8 cellular contexts compared by ENCODE assay signal in genomic region chr16:30032083-30032819, GRCh38. TPM values are rescaled to one million over a fixed set of nuclear protein-coding genes. Genes with fewer than 3 reads are reported as not detected.
A peak's percentile ranks its signal among the peaks of the same experiment; 100 is the strongest.
DNase-seq lines count a peak whose midpoint lies in the region; ATAC-seq, FAIRE-seq and TF ChIP-seq lines count a peak whose summit lies in the region.

No MANE protein-coding gene starts in this region.

- peak; percentile 84 for TF ChIP-seq CTCF in AG10803 (conservative IDR thresholded peaks at IDR 0.05; ENCODE audit: low read length)
- TF ChIP-seq CTCF in activated B cell treated with CpG ODN at 0.5 μM for 24 hours (IDR thresholded peaks at IDR 0.05): peak; percentile 26
- peak; percentile 97 for TF ChIP-seq CTCF in HepG2 (CRISPR knock-in tag; IDR thresholded peaks at IDR 0.05)

- in situ Hi-C loops in HepG2 (cut with HindIII; ENCODE audit: extremely low pct_ligation_motif_present, low pct_unique_long_range_greater_than_20kb): loop anchor here (10.0 kb wide), 1 partner anchor 337 kb away; no protein-coding TSS in a partner anchor

- no peak overlapping the region for H3K27ac Mint-ChIP-seq in activated B cell treated with CpG ODN at 0.5 μM for 24 hours
- no peak overlapping the region for H3K27ac Mint-ChIP-seq in central memory CD8-positive, alpha-beta T cell (ENCODE audit: low read depth)

- FAIRE-seq in HepG2 (lab: Jason Lieb, UNC): peak; percentile 93

- BruUV-seq in HepG2 (replicated peaks; lab: Mats Ljungman, UMichigan): no TSS peak

- no peak for TF ChIP-seq POLR2A in HepG2 (IDR thresholded peaks at IDR 0.05; ENCODE audit: insufficient read depth in 1 of 2, low read depth in 2 of 2, low read length in 2 of 2)

- no peaks in the 10 kb centered on the region for H3K36me3 Mint-ChIP-seq in activated B cell treated with CpG ODN at 0.5 μM for 24 hours (ENCODE audit: low read depth)
- peaks cover 2% of the 10 kb centered on the region for H3K36me3 Mint-ChIP-seq in central memory CD8-positive, alpha-beta T cell (ENCODE audit: insufficient read depth)

- no peaks in the 10 kb centered on the region; the same call in 1 of the 2 replicates for H4K20me1 ChIP-seq in HepG2 (ENCODE audit: insufficient read depth, low read length)

- intact Hi-C loops in activated B cell treated with CpG ODN at 0.5 μM for 24 hours (cut with micrococcal nuclease) (loop anchor here (1.0 kb wide), 1 partner anchor 225 kb away; no protein-coding TSS in a partner anchor), HepG2 (cut with micrococcal nuclease; ENCODE audit: unreplicated experiment) (loop anchor here (5.0 kb wide), 1 partner anchor 330 kb away; no protein-coding TSS in a partner anchor)

- ATAC-seq in activated B cell treated with CpG ODN at 0.5 μM for 24 hours (ENCODE audit: low read depth): peak; percentile 75
- peak; percentile 52 for ATAC-seq in central memory CD8-positive, alpha-beta T cell (replicated peaks; ENCODE audit: extremely low read depth, poor library complexity, severe bottlenecking)
- ATAC-seq in HepG2: peak; percentile 65
- ATAC-seq in GM19467 (IDR thresholded peaks at IDR 0.05; ENCODE audit: unreplicated experiment): no peak

- peaks cover 11 to 51% of the 10 kb centered on the region in 2 experiments for H3K27me3 ChIP-seq in HepG2 (ENCODE audit: control insufficient read depth in 1 of 2, insufficient read depth in 2 of 2, low read length in 2 of 2)

- no peak overlapping the region for H3K4me3 Mint-ChIP-seq in activated B cell treated with CpG ODN at 0.5 μM for 24 hours
- no peak overlapping the region for H3K4me3 Mint-ChIP-seq in central memory CD8-positive, alpha-beta T cell

- CTCF ChIA-PET in activated B cell treated with CpG ODN at 0.5 μM for 24 hours (lab: Charles Lee): interaction anchor here (0.8 to 2.2 kb wide), 8 partner anchors 21 to 341 kb away, joined by 3 to 9 read pairs (median 4); partner anchors contain the start of genes ALDOA and KIF22
- CTCF ChIA-PET in HepG2 (lab: Yijun Ruan, JAX; ENCODE audit: low intra/inter-chr PET ratio, low total read pairs): interaction anchor here (1.1 to 2.7 kb wide), 3 partner anchors 21 to 332 kb away, joined by 4 to 11 read pairs (median 5); a partner anchor contains a TSS

- DNase-seq in AG10803 (ENCODE audit: low read depth): peak; percentile 58
- DNase-seq in GOT3 (lab: John Stamatoyannopoulos, UW): peak; percentile 21
- DNase-seq in NCI-H345 treated with DMSO at 0.1 percent for 48 hours (lab: John Stamatoyannopoulos, UW; ENCODE audit: unreplicated experiment): peak; percentile 67
- DNase-seq in activated B cell treated with CpG ODN at 0.5 μM for 24 hours: no peak
- peak; percentile 45 to 53 for DNase-seq in central memory CD8-positive, alpha-beta T cell (ENCODE audit: low spot score in 2 of 2)
- DNase-seq in HepG2 (ENCODE audit: low spot score): peak; percentile 82
- peak; percentile 33 for DNase-seq in stimulated activated CD8-positive, alpha-beta memory T cell treated with anti-CD3 and anti-CD28 coated beads, Interleukin-7, amount 100 ng/mL, for 48 hours (ENCODE audit: extremely low read depth in 1 of 2, low read depth in 1 of 2)

- peaks cover 54% of the 10 kb centered on the region for H3K27me3 Mint-ChIP-seq in activated B cell treated with CpG ODN at 0.5 μM for 24 hours
- peaks cover 70% of the 10 kb centered on the region for H3K27me3 Mint-ChIP-seq in central memory CD8-positive, alpha-beta T cell

- H3K4me3 ChIP-seq in AG10803 (ENCODE audit: low read length): no peak overlapping the region
- H3K4me3 ChIP-seq in HepG2 (replicated peaks in 1 of 3; ENCODE audit: insufficient read depth in 1 of 3, low read depth in 2 of 3, low read length in 3 of 3): no peak overlapping the region

- H3K79me2 ChIP-seq in HepG2 (ENCODE audit: insufficient read depth, low read length): no peaks in the 10 kb centered on the region

- H3K4me1 ChIP-seq in HepG2 (ENCODE audit: insufficient read depth, low read length): peaks cover 23% of the 10 kb centered on the region

- H3K36me3 ChIP-seq in HepG2 (replicated peaks in 1 of 2; ENCODE audit: control insufficient read depth in 1 of 2, insufficient read depth in 2 of 2, low read length in 2 of 2): no peaks in the 10 kb centered on the region

- H3K4me1 Mint-ChIP-seq in activated B cell treated with CpG ODN at 0.5 μM for 24 hours: peaks cover 8% of the 10 kb centered on the region
- H3K4me1 Mint-ChIP-seq in central memory CD8-positive, alpha-beta T cell: peaks cover 17% of the 10 kb centered on the region

- TF ChIP-seq RAD21 in HepG2 (CRISPR knock-in tag; IDR thresholded peaks at IDR 0.05): peak; percentile 85

- H3K27ac ChIP-seq in HepG2 (ENCODE audit: extremely low read length, insufficient read depth, low read length): no peak overlapping the region

- POLR2A ChIA-PET in activated B cell treated with CpG ODN at 0.5 μM for 24 hours (lab: Charles Lee): interaction anchor here (0.6 to 1.5 kb wide), 5 partner anchors 10 to 618 kb away, joined by 3 to 8 read pairs (median 4); partner anchors contain the start of gene ALDOA
- POLR2A ChIA-PET in HepG2 (lab: Yijun Ruan, JAX): interaction anchor here (1.0 to 1.7 kb wide), 9 partner anchors 22 to 387 kb away, joined by 3 to 6 read pairs (median 3); partner anchors contain the start of genes ALDOA, DOC2A, INO80E and KCTD13

- H3K4me2 ChIP-seq in HepG2 (ENCODE audit: low read depth, low read length): peak overlapping the region; percentile 33

- H2AFZ ChIP-seq in HepG2 (ENCODE audit: low read length): no peak overlapping the region

- H3K9ac ChIP-seq in HepG2 (ENCODE audit: insufficient read depth, low read depth, low read length): no peak overlapping the region

- H3K9me3 Mint-ChIP-seq in activated B cell treated with CpG ODN at 0.5 μM for 24 hours: no peaks in the 10 kb centered on the region
- no peaks in the 10 kb centered on the region for H3K9me3 Mint-ChIP-seq in central memory CD8-positive, alpha-beta T cell

- TF ChIP-seq EP300 in HepG2 (IDR thresholded peaks at IDR 0.05; ENCODE audit: low read depth in 2 of 2, low read length in 2 of 2) (no peak; a peak in 2 of 4 replicates), HepG2 (CRISPR knock-in tag; IDR thresholded peaks at IDR 0.05; ENCODE audit: borderline replicate concordance) (no peak)

- no peaks in the 10 kb centered on the region for H3K9me3 ChIP-seq in HepG2 (ENCODE audit: low read length)

- WGBS in HepG2 (ENCODE audit: low lambda C conversion rate): 17% methylated on average over 12 of the region's 12 CpGs

RNA-seq across cellular contexts. Expression of gene TLCD3B, which starts 1.2 kb away (rescaled TPM):
- not detected in 2 replicates for total RNA-seq in activated B cell treated with CpG ODN at 0.5 μM for 24 hours
- not detected in 2 replicates for total RNA-seq in HepG2 (2016; rRNA removed; fragmentation: Illumina TruSeq; extraction: Trizol)
- total RNA-seq in HepG2 (2016; cell fraction: cytosol; rRNA removed; fragmentation: Illumina TruSeq; extraction: Trizol; ENCODE audit: low read depth): not detected in 2 replicates
- not detected in 2 replicates for total RNA-seq in HepG2 (2016; cell fraction: insoluble cytoplasmic fraction; rRNA removed; fragmentation: Illumina TruSeq; extraction: Trizol)
- not detected in 2 replicates for total RNA-seq in HepG2 (2016; cell fraction: membrane; rRNA removed; fragmentation: Illumina TruSeq; extraction: Trizol)
- not detected in 2 replicates for total RNA-seq in HepG2 (2016; cell fraction: nucleus; rRNA removed; fragmentation: Illumina TruSeq; extraction: Trizol)
- 0.24 TPM in 1 of 2 replicates, not detected in the other for polyA plus RNA-seq in HepG2 (2011; rRNA removed)
- polyA plus RNA-seq in HepG2 (2011; cell fraction: cytosol; rRNA removed): not detected in 2 replicates
- polyA plus RNA-seq in HepG2 (2011; cell fraction: nucleus; rRNA removed): 0.10 and 0.54 TPM in 2 replicates
- not detected in 2 replicates for polyA plus RNA-seq in HepG2 (2012)
- not detected in 2 replicates for polyA plus RNA-seq in HepG2 (2016; cell fraction: cytosol; fragmentation: Illumina TruSeq; extraction: Trizol; ENCODE audit: low read depth)
- not detected in 2 replicates for polyA plus RNA-seq in HepG2 (2016; cell fraction: insoluble cytoplasmic fraction; fragmentation: Illumina TruSeq; extraction: Trizol; ENCODE audit: low read depth)
- not detected in 2 replicates for polyA plus RNA-seq in HepG2 (2016; cell fraction: membrane; fragmentation: Illumina TruSeq; extraction: Trizol; ENCODE audit: low read depth)
- polyA plus RNA-seq in HepG2 (2016; cell fraction: nucleus; fragmentation: Illumina TruSeq; extraction: Trizol; ENCODE audit: insufficient read depth, low read depth): not detected in 2 replicates
- polyA minus RNA-seq in HepG2 (2011; rRNA and poly(A)+ RNA removed; ENCODE audit: low replicate concordance): 0.72 TPM in 1 of 2 replicates, not detected in the other
- not detected in 2 replicates for polyA minus RNA-seq in HepG2 (2011; cell fraction: cytosol; rRNA and poly(A)+ RNA removed)
- polyA minus RNA-seq in HepG2 (2011; cell fraction: nucleus; rRNA and poly(A)+ RNA removed): not detected in 2 replicates

RNA-seq across cellular contexts. Expression of gene C16orf92, which starts 9.3 kb away (rescaled TPM):
- total RNA-seq in activated B cell treated with CpG ODN at 0.5 μM for 24 hours: not detected in 2 replicates
- not detected in 2 replicates for total RNA-seq in HepG2 (2016; rRNA removed; fragmentation: Illumina TruSeq; extraction: Trizol)
- not detected in 2 replicates for total RNA-seq in HepG2 (2016; cell fraction: cytosol; rRNA removed; fragmentation: Illumina TruSeq; extraction: Trizol; ENCODE audit: low read depth)
- not detected in 2 replicates for total RNA-seq in HepG2 (2016; cell fraction: insoluble cytoplasmic fraction; rRNA removed; fragmentation: Illumina TruSeq; extraction: Trizol)
- total RNA-seq in HepG2 (2016; cell fraction: membrane; rRNA removed; fragmentation: Illumina TruSeq; extraction: Trizol): not detected in 2 replicates
- not detected in 2 replicates for total RNA-seq in HepG2 (2016; cell fraction: nucleus; rRNA removed; fragmentation: Illumina TruSeq; extraction: Trizol)
- polyA plus RNA-seq in HepG2 (2011; rRNA removed): not detected in 2 replicates
- polyA plus RNA-seq in HepG2 (2011; cell fraction: cytosol; rRNA removed): not detected in 2 replicates
- not detected in 2 replicates for polyA plus RNA-seq in HepG2 (2011; cell fraction: nucleus; rRNA removed)
- not detected in 2 replicates for polyA plus RNA-seq in HepG2 (2012)
- not detected in 2 replicates for polyA plus RNA-seq in HepG2 (2016; cell fraction: cytosol; fragmentation: Illumina TruSeq; extraction: Trizol; ENCODE audit: low read depth)
- polyA plus RNA-seq in HepG2 (2016; cell fraction: insoluble cytoplasmic fraction; fragmentation: Illumina TruSeq; extraction: Trizol; ENCODE audit: low read depth): not detected in 2 replicates
- polyA plus RNA-seq in HepG2 (2016; cell fraction: membrane; fragmentation: Illumina TruSeq; extraction: Trizol; ENCODE audit: low read depth): not detected in 2 replicates
- not detected in 2 replicates for polyA plus RNA-seq in HepG2 (2016; cell fraction: nucleus; fragmentation: Illumina TruSeq; extraction: Trizol; ENCODE audit: insufficient read depth, low read depth)
- polyA minus RNA-seq in HepG2 (2011; rRNA and poly(A)+ RNA removed; ENCODE audit: low replicate concordance): not detected in 2 replicates
- polyA minus RNA-seq in HepG2 (2011; cell fraction: cytosol; rRNA and poly(A)+ RNA removed): not detected in 2 replicates
- not detected in 2 replicates for polyA minus RNA-seq in HepG2 (2011; cell fraction: nucleus; rRNA and poly(A)+ RNA removed)

RNA-seq across cellular contexts. Expression of gene DOC2A, which starts 21.4 kb away (rescaled TPM):
- total RNA-seq in activated B cell treated with CpG ODN at 0.5 μM for 24 hours (not detected in 2 replicates), HepG2 (2016; rRNA removed; fragmentation: Illumina TruSeq; extraction: Trizol) (0.15 and 0.21 TPM in 2 replicates)
- total RNA-seq in HepG2 (2016; cell fraction: cytosol; rRNA removed; fragmentation: Illumina TruSeq; extraction: Trizol; ENCODE audit: low read depth): not detected in 2 replicates
- 0.24 TPM in 1 of 2 replicates, not detected in the other for total RNA-seq in HepG2 (2016; cell fraction: insoluble cytoplasmic fraction; rRNA removed; fragmentation: Illumina TruSeq; extraction: Trizol)
- not detected in 2 replicates for total RNA-seq in HepG2 (2016; cell fraction: membrane; rRNA removed; fragmentation: Illumina TruSeq; extraction: Trizol)
- total RNA-seq in HepG2 (2016; cell fraction: nucleus; rRNA removed; fragmentation: Illumina TruSeq; extraction: Trizol): 0.22 TPM in 1 of 2 replicates, not detected in the other
- polyA plus RNA-seq in HepG2 (2011; rRNA removed): 0.55 and 1.4 TPM in 2 replicates
- polyA plus RNA-seq in HepG2 (2011; cell fraction: cytosol; rRNA removed): 0.36 and 0.52 TPM in 2 replicates
- 4.4 and 6.3 TPM in 2 replicates for polyA plus RNA-seq in HepG2 (2011; cell fraction: nucleus; rRNA removed)
- polyA plus RNA-seq in HepG2 (2012): 0.52 and 0.72 TPM in 2 replicates
- not detected in 2 replicates for polyA plus RNA-seq in HepG2 (2016; cell fraction: cytosol; fragmentation: Illumina TruSeq; extraction: Trizol; ENCODE audit: low read depth)
- not detected in 2 replicates for polyA plus RNA-seq in HepG2 (2016; cell fraction: insoluble cytoplasmic fraction; fragmentation: Illumina TruSeq; extraction: Trizol; ENCODE audit: low read depth)
- polyA plus RNA-seq in HepG2 (2016; cell fraction: membrane; fragmentation: Illumina TruSeq; extraction: Trizol; ENCODE audit: low read depth): not detected in 2 replicates
- polyA plus RNA-seq in HepG2 (2016; cell fraction: nucleus; fragmentation: Illumina TruSeq; extraction: Trizol; ENCODE audit: insufficient read depth, low read depth): 0.66 and 1.1 TPM in 2 replicates
- polyA minus RNA-seq in HepG2 (2011; rRNA and poly(A)+ RNA removed; ENCODE audit: low replicate concordance): 0.12 and 0.37 TPM in 2 replicates
- not detected in 2 replicates for polyA minus RNA-seq in HepG2 (2011; cell fraction: cytosol; rRNA and poly(A)+ RNA removed)
- not detected in 2 replicates for polyA minus RNA-seq in HepG2 (2011; cell fraction: nucleus; rRNA and poly(A)+ RNA removed)

RNA-seq across cellular contexts. Expression of gene ALDOA, which starts 33.3 kb away (rescaled TPM):
- total RNA-seq in activated B cell treated with CpG ODN at 0.5 μM for 24 hours (611 and 613 TPM in 2 replicates), HepG2 (2016; rRNA removed; fragmentation: Illumina TruSeq; extraction: Trizol) (925 and 999 TPM in 2 replicates)
- total RNA-seq in HepG2 (2016; cell fraction: cytosol; rRNA removed; fragmentation: Illumina TruSeq; extraction: Trizol; ENCODE audit: low read depth): 363 and 383 TPM in 2 replicates
- 919 and 949 TPM in 2 replicates for total RNA-seq in HepG2 (2016; cell fraction: insoluble cytoplasmic fraction; rRNA removed; fragmentation: Illumina TruSeq; extraction: Trizol)
- total RNA-seq in HepG2 (2016; cell fraction: membrane; rRNA removed; fragmentation: Illumina TruSeq; extraction: Trizol): 400 and 482 TPM in 2 replicates
- total RNA-seq in HepG2 (2016; cell fraction: nucleus; rRNA removed; fragmentation: Illumina TruSeq; extraction: Trizol): 406 and 421 TPM in 2 replicates
- polyA plus RNA-seq in HepG2 (2011; rRNA removed): 1,884 and 1,912 TPM in 2 replicates
- 1,982 and 2,786 TPM in 2 replicates for polyA plus RNA-seq in HepG2 (2011; cell fraction: cytosol; rRNA removed)
- 1,265 and 1,338 TPM in 2 replicates for polyA plus RNA-seq in HepG2 (2011; cell fraction: nucleus; rRNA removed)
- polyA plus RNA-seq in HepG2 (2012): 2,541 and 2,865 TPM in 2 replicates
- polyA plus RNA-seq in HepG2 (2016; cell fraction: cytosol; fragmentation: Illumina TruSeq; extraction: Trizol; ENCODE audit: low read depth): 565 and 614 TPM in 2 replicates
- polyA plus RNA-seq in HepG2 (2016; cell fraction: insoluble cytoplasmic fraction; fragmentation: Illumina TruSeq; extraction: Trizol; ENCODE audit: low read depth): 1,258 and 1,452 TPM in 2 replicates
- polyA plus RNA-seq in HepG2 (2016; cell fraction: membrane; fragmentation: Illumina TruSeq; extraction: Trizol; ENCODE audit: low read depth): 559 and 571 TPM in 2 replicates
- polyA plus RNA-seq in HepG2 (2016; cell fraction: nucleus; fragmentation: Illumina TruSeq; extraction: Trizol; ENCODE audit: insufficient read depth, low read depth): 791 and 794 TPM in 2 replicates
- polyA minus RNA-seq in HepG2 (2011; rRNA and poly(A)+ RNA removed; ENCODE audit: low replicate concordance): 1,277 and 3,284 TPM in 2 replicates
- polyA minus RNA-seq in HepG2 (2011; cell fraction: cytosol; rRNA and poly(A)+ RNA removed): 1,933 and 2,188 TPM in 2 replicates
- 380 and 520 TPM in 2 replicates for polyA minus RNA-seq in HepG2 (2011; cell fraction: nucleus; rRNA and poly(A)+ RNA removed)

RNA-seq across cellular contexts. Expression of gene INO80E, which starts 36.2 kb away (rescaled TPM):
- total RNA-seq in activated B cell treated with CpG ODN at 0.5 μM for 24 hours (83.5 and 93.6 TPM in 2 replicates), HepG2 (2016; rRNA removed; fragmentation: Illumina TruSeq; extraction: Trizol) (39.5 and 45.6 TPM in 2 replicates)
- total RNA-seq in HepG2 (2016; cell fraction: cytosol; rRNA removed; fragmentation: Illumina TruSeq; extraction: Trizol; ENCODE audit: low read depth): 18.9 and 22.7 TPM in 2 replicates
- total RNA-seq in HepG2 (2016; cell fraction: insoluble cytoplasmic fraction; rRNA removed; fragmentation: Illumina TruSeq; extraction: Trizol): 35.1 and 45.9 TPM in 2 replicates
- total RNA-seq in HepG2 (2016; cell fraction: membrane; rRNA removed; fragmentation: Illumina TruSeq; extraction: Trizol): 25.0 and 29.9 TPM in 2 replicates
- 25.3 and 33.1 TPM in 2 replicates for total RNA-seq in HepG2 (2016; cell fraction: nucleus; rRNA removed; fragmentation: Illumina TruSeq; extraction: Trizol)
- polyA plus RNA-seq in HepG2 (2011; rRNA removed): 25.8 and 28.4 TPM in 2 replicates
- 25.4 and 28.1 TPM in 2 replicates for polyA plus RNA-seq in HepG2 (2011; cell fraction: cytosol; rRNA removed)
- 71.2 and 71.9 TPM in 2 replicates for polyA plus RNA-seq in HepG2 (2011; cell fraction: nucleus; rRNA removed)
- polyA plus RNA-seq in HepG2 (2012): 26.9 and 29.3 TPM in 2 replicates
- polyA plus RNA-seq in HepG2 (2016; cell fraction: cytosol; fragmentation: Illumina TruSeq; extraction: Trizol; ENCODE audit: low read depth): 26.1 and 33.3 TPM in 2 replicates
- 59.9 and 67.8 TPM in 2 replicates for polyA plus RNA-seq in HepG2 (2016; cell fraction: insoluble cytoplasmic fraction; fragmentation: Illumina TruSeq; extraction: Trizol; ENCODE audit: low read depth)
- polyA plus RNA-seq in HepG2 (2016; cell fraction: membrane; fragmentation: Illumina TruSeq; extraction: Trizol; ENCODE audit: low read depth): 33.8 and 33.9 TPM in 2 replicates
- polyA plus RNA-seq in HepG2 (2016; cell fraction: nucleus; fragmentation: Illumina TruSeq; extraction: Trizol; ENCODE audit: insufficient read depth, low read depth): 83.7 and 87.4 TPM in 2 replicates
- 9.4 and 17.6 TPM in 2 replicates for polyA minus RNA-seq in HepG2 (2011; rRNA and poly(A)+ RNA removed; ENCODE audit: low replicate concordance)
- polyA minus RNA-seq in HepG2 (2011; cell fraction: cytosol; rRNA and poly(A)+ RNA removed): 5.5 and 10.9 TPM in 2 replicates
- 15.3 and 21.1 TPM in 2 replicates for polyA minus RNA-seq in HepG2 (2011; cell fraction: nucleus; rRNA and poly(A)+ RNA removed)

Comparison
In these comparisons a context has a peak if more than half of its experiments do, and no peak if none do; other contexts are left out.
1. CTCF ChIP-seq: peak in every context shown above with its lines; median percentile 97 in HepG2; 84 in AG10803; 26 in activated B cell treated with CpG ODN at 0.5 μM for 24 hours.